Comparison of ENCODE assay signal across 29 cellular contexts in genomic region chr1:3082571-3083516, GRCh38. TPM values are rescaled to one million over a fixed set of nuclear protein-coding genes. Genes with fewer than 3 reads are reported as not detected.
DNase-seq lines count a peak whose midpoint lies in the region; ATAC-seq, FAIRE-seq and TF ChIP-seq lines count a peak whose summit lies in the region.
"Had no signal": no experiment of that assay in that cellular context is flagged by ENCODE, and none has a peak within 500 bp of the region (broad histone marks: within the 10 kb centered on the region; RNA-seq: fewer than 3 reads in every experiment).

No MANE protein-coding gene starts in this region.

- no peak overlapping the region for H3K27ac Mint-ChIP-seq in endodermal cell
- H3K27ac Mint-ChIP-seq: CD8-positive, alpha-beta T cell had no signal

- H3K4me1 ChIP-seq in endodermal cell (ENCODE audit: control insufficient read depth, insufficient read depth, low read length): peaks cover 4% of the 10 kb centered on the region
- H3K4me1 ChIP-seq: Caco-2 had no signal

- H3K9ac ChIP-seq in endodermal cell (ENCODE audit: extremely low read depth, low read length, poor library complexity, severe bottlenecking): no peak overlapping the region
- H3K9ac ChIP-seq: KMS-11 had no signal

- H3K36me3 Mint-ChIP-seq in endodermal cell (ENCODE audit: low read depth): no peaks in the 10 kb centered on the region
- H3K36me3 Mint-ChIP-seq: CD8-positive, alpha-beta T cell had no signal

- H3K36me3 ChIP-seq in endodermal cell (ENCODE audit: control insufficient read depth, insufficient read depth, low read length): no peaks in the 10 kb centered on the region

- H3K27me3 Mint-ChIP-seq in endodermal cell (ENCODE audit: insufficient read depth): no peaks in the 10 kb centered on the region

- no peaks in the 10 kb centered on the region for H3K9me3 Mint-ChIP-seq in endodermal cell
- H3K9me3 Mint-ChIP-seq: CD8-positive, alpha-beta T cell had no signal

- H3K4me1 Mint-ChIP-seq in endodermal cell: no peaks in the 10 kb centered on the region
- H3K4me1 Mint-ChIP-seq: B cell had no signal

- TF ChIP-seq CTCF in endodermal cell (conservative IDR thresholded peaks at IDR 0.05) (no peak), retinal pigment epithelial cell (conservative IDR thresholded peaks at IDR 0.05; ENCODE audit: low read depth, low read length) (peak; percentile 2), dorsolateral prefrontal cortex (IDR thresholded peaks at IDR 0.05 in 54 of 56, conservative IDR thresholded peaks at IDR 0.05 in 2 of 56; ENCODE audit: low read depth in 1 of 56, partially characterized antibody in 56 of 56) (no peak)

- intact Hi-C loops in Right ventricle myocardium inferior (cut with DNase I): no loop called here
- intact Hi-C loops in left cardiac atrium (cut with DNase I): no loop called here
- intact Hi-C loops in dorsolateral prefrontal cortex (cut with DNase I): no loop called here

- no peak overlapping the region for H3K4me3 Mint-ChIP-seq in endodermal cell
- H3K4me3 Mint-ChIP-seq: B cell; CD8-positive, alpha-beta T cell had no signal

- ATAC-seq in Right ventricle myocardium inferior (peak; percentile 14), left cardiac atrium (no peak)
- ATAC-seq: CD8-positive, alpha-beta T cell; GM12878; HCT116 had no signal

- H3K27me3 ChIP-seq in endodermal cell (ENCODE audit: control insufficient read depth, insufficient read depth, low read length, poor library complexity, severe bottlenecking): peaks cover under 1% of the 10 kb centered on the region
- peaks cover 0 to 17% (median 0%) of the 10 kb centered on the region in 45 donors for H3K27me3 ChIP-seq in dorsolateral prefrontal cortex

- 94 to 95% methylated on average over 32 to 42 of the region's 42 CpGs for WGBS in endodermal cell (ENCODE audit: insufficient coverage in 1 of 2, insufficient read length in 1 of 2), 2 experiments

- no peak for FAIRE-seq in frontal cortex (lab: Jason Lieb, UNC)
- FAIRE-seq: GM12878, H1 had no signal

- H3K9me3 ChIP-seq in endodermal cell (ENCODE audit: control insufficient read depth, low read length): no peaks in the 10 kb centered on the region
- H3K9me3 ChIP-seq: Caco-2 had no signal

- H3K27ac ChIP-seq in endodermal cell (ENCODE audit: low read depth, low read length) (no peak overlapping the region), dorsolateral prefrontal cortex (peak overlapping the region in 22 of 59 donors; percentile 5 to 61 (median 34))
- H3K27ac ChIP-seq: 22Rv1, C4-2B, KMS-11, PC-9 had no signal

- H3K4me3 ChIP-seq in endodermal cell (ENCODE audit: low read length) (no peak overlapping the region), retinal pigment epithelial cell (ENCODE audit: low read length) (no peak overlapping the region), dorsolateral prefrontal cortex (peak overlapping the region in 1 of 59 donors; percentile 14)
- H3K4me3 ChIP-seq: GM12878, PC-9 had no signal

- DNase-seq in Right ventricle myocardium inferior (ENCODE audit: missing footprints): no peak
- no peak for DNase-seq in left cardiac atrium
- DNase-seq in endodermal cell: peak; percentile 52
- DNase-seq in retinal pigment epithelial cell (ENCODE audit: low read depth): no peak
- DNase-seq in frontal cortex (ENCODE audit: low spot score in 2 of 2): no peak
- DNase-seq in dorsolateral prefrontal cortex: no peak
- DNase-seq in DMS114 treated with DMSO at 0.1 percent for 48 hours (lab: John Stamatoyannopoulos, UW; ENCODE audit: unreplicated experiment): no peak
- DNase-seq: Caco-2; CD8-positive, alpha-beta T cell; DMS79; EL; GDM1; IMR-90; MM.1S; NCI-H2029; NCI-H446 treated with DMSO at 0.1 percent for 48 hours; NCI-H526; NCI-H82; NK-92 treated with Interleukin-12 subunit alpha and Interleukin-12 subunit beta, amount 100 ng/mL, for 24 hours; PC-9; SHP77 had no signal

RNA-seq across cellular contexts. Expression of gene PRDM16, which starts 13.8 kb away (rescaled TPM):
- 12.8 TPM for total RNA-seq in Right ventricle myocardium inferior
- total RNA-seq in left cardiac atrium: 1 to 10 TPM in 1 of 2 donors, under 1 TPM in 1; 0.99 to 1.2 TPM
- 1 to 10 TPM; 2.1 to 4.0 TPM for total RNA-seq in endodermal cell
- polyA plus RNA-seq in endodermal cell (2013, experiment 1 of 2): 9.2 TPM
- polyA plus RNA-seq in endodermal cell (2013, experiment 2 of 2): 6.9 TPM
- 1.6 TPM for total RNA-seq in frontal cortex
- 10 to 100 TPM in 119 of 120 experiments, 1 to 10 TPM in 1; 9.8 to 52.0 (median 18.9) TPM for total RNA-seq in dorsolateral prefrontal cortex
- total RNA-seq: CD8-positive, alpha-beta T cell; IMR-90; PC-9; RPMI7951 had no signal
- polyA plus RNA-seq: GM12878 had no signal
